In the genomic region with DNA sequence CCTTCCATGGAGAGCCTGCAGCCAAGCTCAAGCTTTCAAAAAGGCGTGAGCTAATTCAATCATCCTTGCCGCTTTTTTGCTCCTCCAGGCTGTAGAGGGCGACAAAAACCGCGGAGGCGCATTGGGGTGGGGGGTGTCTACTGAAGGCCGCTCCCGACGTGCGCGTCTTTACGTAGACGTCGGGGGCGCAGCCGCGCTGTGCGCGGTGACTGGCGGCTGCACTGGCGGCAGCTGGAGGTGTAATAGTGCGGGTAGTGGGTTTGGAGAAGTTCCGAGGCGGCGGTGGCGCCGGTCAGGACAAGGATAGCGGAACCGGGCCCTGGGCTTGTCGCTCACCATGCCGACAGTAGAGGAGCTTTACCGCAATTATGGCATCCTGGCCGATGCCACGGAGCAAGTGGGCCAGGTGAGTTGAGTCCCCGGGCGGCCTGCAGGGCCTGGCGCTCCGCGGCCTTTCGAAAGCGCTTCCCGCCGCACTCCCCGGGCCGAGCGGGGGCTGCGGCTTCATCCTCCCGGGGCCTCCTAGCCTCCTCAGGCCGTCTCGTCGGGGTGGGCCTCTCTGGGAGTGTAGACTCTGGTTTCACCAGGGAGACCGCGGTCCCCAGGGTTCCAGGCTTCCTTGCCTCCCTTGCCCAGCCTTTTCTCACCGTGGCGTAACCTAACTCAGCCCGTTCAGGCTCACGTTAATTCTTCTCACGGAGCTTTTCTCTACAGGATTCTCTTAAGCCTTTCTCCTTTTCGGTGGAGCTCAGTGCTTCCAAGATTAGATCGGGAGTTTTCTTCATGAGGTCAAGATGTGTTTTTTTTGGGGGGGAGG, we compare ENCODE assay signal across 8 cellular contexts. TPM values are rescaled to one million over a fixed set of nuclear protein-coding genes. Genes with fewer than 3 reads are reported as not detected.
DNase-seq lines count a peak whose midpoint lies in the region; FAIRE-seq and TF ChIP-seq lines count a peak whose summit lies in the region.

A gene (plus strand): TSS at position 206 of the 817 bp plus-strand sequence. CDS start 132 bp downstream, at position 338.

- H4K91ac ChIP-seq in neuronal stem cell (ENCODE audit: low read depth, low read length, poor library complexity) = no peak within 1 kb of the TSS

- peak within 1 kb of the TSS; percentile 56 for H3K4me2 ChIP-seq in neuronal stem cell (ENCODE audit: insufficient read depth, low read length, poor library complexity, severe bottlenecking)

- TF ChIP-seq CTCF in GM06990 (IDR thresholded peaks at IDR 0.05; ENCODE audit: insufficient read depth, low read length, poor library complexity, severe bottlenecking) = peak; percentile 92
- TF ChIP-seq CTCF in HFF-Myc (IDR thresholded peaks at IDR 0.05; ENCODE audit: low read depth, low read length, missing control alignments) = peak; percentile 74
- no peak for TF ChIP-seq CTCF in subcutaneous adipose tissue (IDR thresholded peaks at IDR 0.05; ENCODE audit: low read depth)

- H3K27me3 ChIP-seq in GM06990 (replicated peaks; ENCODE audit: control insufficient read depth, insufficient read depth, low read length) = no peaks in the 10 kb centered on the region
- H3K27me3 ChIP-seq in neuronal stem cell (ENCODE audit: control insufficient read depth in 3 of 3, insufficient read depth in 3 of 3, low read depth in 1 of 3, low read length in 3 of 3) = no peaks in the 10 kb centered on the region

- no peaks in the 10 kb centered on the region for H3K36me3 ChIP-seq in GM06990 (ENCODE audit: control insufficient read depth, insufficient read depth, low read length)
- peaks cover 2 to 21% of the 10 kb centered on the region in 2 donors for H3K36me3 ChIP-seq in neuronal stem cell (replicated peaks in 1 of 2; ENCODE audit: control insufficient read depth in 2 of 2, insufficient read depth in 2 of 2, low read length in 2 of 2)

- H2BK12ac ChIP-seq in neuronal stem cell (ENCODE audit: low read length) = no peak within 1 kb of the TSS

- in situ Hi-C loops in SK-MEL-5 (cut with HindIII; ENCODE audit: low pct_unique_long_range_greater_than_20kb, low sequenced_read_pairs) = no loop called here

- H2BK15ac ChIP-seq in neuronal stem cell (ENCODE audit: low read length) = no peak within 1 kb of the TSS

- peak within 1 kb of the TSS; percentile 9 for H3K14ac ChIP-seq in neuronal stem cell (ENCODE audit: low read length)

- H3K27ac ChIP-seq in neuronal stem cell (replicated peaks; ENCODE audit: low read length) = peak within 1 kb of the TSS; percentile 68

- no peak within 1 kb of the TSS for H4K8ac ChIP-seq in neuronal stem cell (ENCODE audit: low read depth, low read length)

- H3K4me1 ChIP-seq in neuronal stem cell (ENCODE audit: control insufficient read depth in 2 of 2, insufficient read depth in 1 of 2, low read depth in 1 of 2, low read length in 2 of 2) = peaks cover 3 to 4% of the 10 kb centered on the region in 2 donors

- FAIRE-seq in frontal cortex (lab: Jason Lieb, UNC) = no peak

- peak within 1 kb of the TSS; percentile 94 for H3K23ac ChIP-seq in neuronal stem cell (ENCODE audit: low read depth, low read length, poor library complexity)

- no CpG with 5 or more reads among the region's 60 CpGs for WGBS in neuronal stem cell (ENCODE audit: extremely low coverage in 2 of 2, insufficient read length in 2 of 2, insufficient replicate concordance in 1 of 2), 2 donors

- H3K79me1 ChIP-seq in neuronal stem cell (ENCODE audit: low read depth, low read length) = peaks cover 5% of the 10 kb centered on the region

- H3K4me3 ChIP-seq in GM06990 (replicated peaks; ENCODE audit: low read depth, low read length) (peak within 1 kb of the TSS; percentile 95), HFF-Myc (replicated peaks; ENCODE audit: low read depth, low read length) (peak within 1 kb of the TSS; percentile 73), neuronal stem cell (ENCODE audit: low read length in 2 of 2) (peak within 1 kb of the TSS; percentile 98)

- H2AFZ ChIP-seq in neuronal stem cell (ENCODE audit: low read length) = peak within 1 kb of the TSS; percentile 86

- peak; percentile 96 for DNase-seq in GM06990 (ENCODE audit: extremely low read depth, insufficient read length)
- DNase-seq in HFF-Myc (ENCODE audit: extremely low read depth, low read depth) = peak; percentile 84
- peak; percentile 92 for DNase-seq in MV-4-11 (lab: John Stamatoyannopoulos, UW)
- DNase-seq in SK-MEL-5 (ENCODE audit: low read depth, low spot score) = peak; percentile 97
- peak; percentile 95 for DNase-seq in activated naive CD4-positive, alpha-beta T cell treated with Interleukin-2 at 50 U/mL for 16 hours
- DNase-seq in frontal cortex (ENCODE audit: low spot score in 2 of 2) = peak; percentile 71 to 76
- peak; percentile 90 for DNase-seq in neuronal stem cell (ENCODE audit: low spot score)

- H3K18ac ChIP-seq in neuronal stem cell (ENCODE audit: low read length) = peak within 1 kb of the TSS; percentile 78

- peak within 1 kb of the TSS; percentile 90 for H3K9ac ChIP-seq in neuronal stem cell (ENCODE audit: low read depth, low read length, poor library complexity)

- no peaks in the 10 kb centered on the region for H3K9me3 ChIP-seq in neuronal stem cell (replicated peaks in 1 of 2; ENCODE audit: control insufficient read depth in 2 of 2, insufficient read depth in 1 of 2, low read depth in 1 of 2, low read length in 2 of 2)

- H3K4ac ChIP-seq in neuronal stem cell (ENCODE audit: low read length) = no peak within 1 kb of the TSS

- no peak within 1 kb of the TSS for H2BK5ac ChIP-seq in neuronal stem cell (ENCODE audit: low read length)

- peak within 1 kb of the TSS; percentile 47 for H2AK5ac ChIP-seq in neuronal stem cell (ENCODE audit: low read depth, low read length)

- H2BK120ac ChIP-seq in neuronal stem cell (ENCODE audit: low read depth, low read length) = no peak within 1 kb of the TSS

RNA-seq across cellular contexts. Expression of the gene that starts here (rescaled TPM):
- 91.3 and 96.2 TPM in 2 replicates for total RNA-seq in SK-MEL-5 (2014; rRNA removed; shearing (Covaris generic))
- polyA plus RNA-seq in SK-MEL-5 (2015; cell fraction: cytosol; rRNA removed) = 119 and 126 TPM in 2 replicates
- 65.9 and 89.8 TPM in 2 replicates for polyA plus RNA-seq in SK-MEL-5 (2015; cell fraction: nucleus; rRNA removed)
- total RNA-seq in frontal cortex (99.9 TPM), subcutaneous adipose tissue (10 to 100 TPM; 59.0 to 87.2 (median 61.5) TPM)
- polyA plus RNA-seq in neuronal stem cell (2013, experiment 1 of 2) = 98.3 TPM
- 98.1 TPM for polyA plus RNA-seq in neuronal stem cell (2013, experiment 2 of 2)

Comparison
In these comparisons a context has a peak if more than half of its experiments do, and no peak if none do; other contexts are left out.
1. Peak in every context shown above with its lines: DNase-seq, H3K4me3 ChIP-seq and H3K27ac ChIP-seq.